Comparison of ENCODE assay signal across 28 cellular contexts in the genomic region with DNA sequence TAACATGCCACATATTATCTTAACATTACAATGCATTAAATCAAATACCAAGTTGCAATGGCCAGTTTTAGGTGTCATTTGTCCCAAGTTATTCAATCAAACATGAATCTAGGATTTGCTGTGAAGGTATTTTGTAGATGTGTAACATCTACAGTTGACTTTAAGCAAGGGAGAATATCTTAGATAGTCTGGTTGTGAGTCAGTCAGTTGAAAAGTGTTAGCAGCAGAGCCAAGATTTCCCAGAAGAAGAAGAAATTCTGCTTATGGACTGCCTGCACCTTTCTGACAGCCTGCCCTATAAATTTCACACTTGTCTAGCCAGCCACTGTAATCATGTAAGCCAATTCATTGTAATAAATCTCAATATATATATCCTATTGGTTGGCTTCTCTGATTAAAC. TPM values are rescaled to one million over a fixed set of nuclear protein-coding genes. Genes with fewer than 3 reads are reported as not detected.
DNase-seq lines count a peak whose midpoint lies in the region; ATAC-seq and TF ChIP-seq lines count a peak whose summit lies in the region.
"Had no signal": no experiment of that assay in that cellular context is flagged by ENCODE, and none has a peak within 500 bp of the region (broad histone marks: within the 10 kb centered on the region; RNA-seq: fewer than 3 reads in every experiment).

No MANE protein-coding gene starts in this region.

- no peak overlapping the region for H3K27ac Mint-ChIP-seq in Caco-2 (ENCODE audit: unreplicated experiment)
- H3K27ac Mint-ChIP-seq: activated CD4-positive, alpha-beta T cell treated with anti-CD3 and anti-CD28 coated beads for 36 hours; activated T-helper 2 cell treated with anti-CD3 and anti-CD28 coated beads, Interferon-gamma antibody, Interleukin-2, Interleukin-4, amounts not matched to agents 10 μg/mL and 5 μg/mL and 100 μg/mL, durations not matched to agents 14 hours and 24 hours and 36 hours; effector memory CD8-positive, alpha-beta T cell; GM23338 had no signal

- no peaks in the 10 kb centered on the region for H3K36me3 Mint-ChIP-seq in Caco-2 (ENCODE audit: insufficient read depth, unreplicated experiment)

- H3K4me3 Mint-ChIP-seq in Caco-2 (ENCODE audit: unreplicated experiment) = no peak overlapping the region
- H3K4me3 Mint-ChIP-seq: activated CD4-positive, alpha-beta T cell treated with anti-CD3 and anti-CD28 coated beads for 36 hours; effector memory CD8-positive, alpha-beta T cell; GM23338 had no signal

- H3K4me3 ChIP-seq in fibroblast of pulmonary artery (replicated peaks; ENCODE audit: low read depth, low read length) = no peak overlapping the region
- no peak overlapping the region for H3K4me3 ChIP-seq in Caco-2 (ENCODE audit: low read depth, low read length)
- H3K4me3 ChIP-seq: GM23338, heart left ventricle, right atrium auricular region, stomach, tibial artery had no signal

- H3K4me1 ChIP-seq in Caco-2 = no peaks in the 10 kb centered on the region
- H3K4me1 ChIP-seq: heart left ventricle, right atrium auricular region, stomach, tibial artery had no signal

- in situ Hi-C loops in GM13976 (cut with MboI; ENCODE audit: low sequenced_read_pairs, unreplicated experiment) = no loop called here

- H3K27me3 ChIP-seq in Caco-2 (replicated peaks; ENCODE audit: control insufficient read depth, insufficient read depth, low read length) = no peaks in the 10 kb centered on the region
- H3K27me3 ChIP-seq: heart left ventricle, right atrium auricular region, stomach, tibial artery had no signal

- POLR2A ChIA-PET in Caco-2 (lab: Charles Lee) = no interaction called here

- no peaks in the 10 kb centered on the region for H3K9me3 Mint-ChIP-seq in Caco-2 (ENCODE audit: unreplicated experiment)
- H3K9me3 Mint-ChIP-seq: activated T-helper 2 cell treated with anti-CD3 and anti-CD28 coated beads, Interferon-gamma antibody, Interleukin-2, Interleukin-4, amounts not matched to agents 10 μg/mL and 5 μg/mL and 100 μg/mL, durations not matched to agents 14 hours and 24 hours and 36 hours; effector memory CD8-positive, alpha-beta T cell; GM23338 had no signal

- BruUV-seq in Caco-2 (replicated peaks; lab: Mats Ljungman, UMichigan) = no TSS peak

- no peak for ATAC-seq in HG02571 (IDR thresholded peaks at IDR 0.05; ENCODE audit: unreplicated experiment)
- ATAC-seq: activated CD4-positive, alpha-beta T cell treated with anti-CD3 and anti-CD28 coated beads for 36 hours; effector memory CD8-positive, alpha-beta T cell; GM23338; heart left ventricle had no signal

- DNase-seq in GM04503 (ENCODE audit: low read depth) (peak; percentile 11), amniotic epithelial cell (ENCODE audit: low read depth) (peak; percentile 65), fibroblast of pulmonary artery (ENCODE audit: low read depth) (peak; percentile 29), Caco-2 (no peak), GM13976 (ENCODE audit: low spot score) (no peak), NCI-H1048 (lab: John Stamatoyannopoulos, UW) (no peak)
- DNase-seq: activated CD4-positive, alpha-beta T cell treated with anti-CD3 and anti-CD28 coated beads for 36 hours; activated naive CD4-positive, alpha-beta T cell treated with anti-CD3 and anti-CD28 coated beads, Interleukin-2, amount 50 U/mL, for 16 hours; Calu3; caudate nucleus; DMS79; effector memory CD8-positive, alpha-beta T cell; erythroblast; foreskin melanocyte; heart left ventricle; kidney; MM.1S; NCI-H1436; NCI-H748 treated with DMSO at 0.1 percent for 48 hours; SIG-M5; stimulated activated CD4-positive, alpha-beta T cell treated with anti-CD3 and anti-CD28 coated beads, Interleukin-2, amount 100 ng/mL, for 24 hours; stomach; T-helper 9 cell; tibial artery had no signal

- CTCF ChIA-PET in Caco-2 (lab: Charles Lee) = no interaction called here

- H3K27me3 Mint-ChIP-seq in Caco-2 (ENCODE audit: insufficient read depth, unreplicated experiment) = peaks cover 13% of the 10 kb centered on the region

- intact Hi-C loops in Caco-2 (cut with micrococcal nuclease; ENCODE audit: unreplicated experiment) = no loop called here

- H3K36me3 ChIP-seq in Caco-2 (ENCODE audit: control insufficient read depth, insufficient read depth, low read length) = no peaks in the 10 kb centered on the region
- H3K36me3 ChIP-seq: heart left ventricle, right atrium auricular region, stomach, tibial artery had no signal

- H3K4me1 Mint-ChIP-seq in Caco-2 (ENCODE audit: low read depth, unreplicated experiment) = no peaks in the 10 kb centered on the region
- H3K4me1 Mint-ChIP-seq: activated CD4-positive, alpha-beta T cell treated with anti-CD3 and anti-CD28 coated beads for 36 hours; GM23338 had no signal

- TF ChIP-seq CTCF in fibroblast of pulmonary artery (IDR thresholded peaks at IDR 0.05; ENCODE audit: low read length, missing control alignments) (no peak), Caco-2 (IDR thresholded peaks at IDR 0.05; ENCODE audit: insufficient read depth in 1 of 2, low read depth in 1 of 2, low read length in 1 of 2, severe bottlenecking in 1 of 2, unreplicated experiment in 1 of 2) (no peak), GM13976 (IDR thresholded peaks at IDR 0.05; ENCODE audit: borderline replicate concordance, control extremely low read depth, extremely low read depth, insufficient read depth, missing control alignments) (no peak)

- no peaks in the 10 kb centered on the region for H3K9me3 ChIP-seq in Caco-2
- H3K9me3 ChIP-seq: heart left ventricle, right atrium auricular region, stomach, tibial artery had no signal

RNA-seq across cellular contexts. Expression of a gene that starts 41.3 kb away (rescaled TPM):
- total RNA-seq in Caco-2 (2022) = 42.6 and 46.7 TPM in 2 replicates

Comparison
In these comparisons a context has a peak if more than half of its experiments do, and no peak if none do; other contexts are left out.
1. DNase-seq: peak in GM04503 (single experiment), amniotic epithelial cell (single experiment) and fibroblast of pulmonary artery (single experiment); none in Caco-2 (0 of 2), GM13976 (single experiment) and NCI-H1048 (single experiment).